Comparison of ENCODE assay signal across 1 cellular context in the genomic region with DNA sequence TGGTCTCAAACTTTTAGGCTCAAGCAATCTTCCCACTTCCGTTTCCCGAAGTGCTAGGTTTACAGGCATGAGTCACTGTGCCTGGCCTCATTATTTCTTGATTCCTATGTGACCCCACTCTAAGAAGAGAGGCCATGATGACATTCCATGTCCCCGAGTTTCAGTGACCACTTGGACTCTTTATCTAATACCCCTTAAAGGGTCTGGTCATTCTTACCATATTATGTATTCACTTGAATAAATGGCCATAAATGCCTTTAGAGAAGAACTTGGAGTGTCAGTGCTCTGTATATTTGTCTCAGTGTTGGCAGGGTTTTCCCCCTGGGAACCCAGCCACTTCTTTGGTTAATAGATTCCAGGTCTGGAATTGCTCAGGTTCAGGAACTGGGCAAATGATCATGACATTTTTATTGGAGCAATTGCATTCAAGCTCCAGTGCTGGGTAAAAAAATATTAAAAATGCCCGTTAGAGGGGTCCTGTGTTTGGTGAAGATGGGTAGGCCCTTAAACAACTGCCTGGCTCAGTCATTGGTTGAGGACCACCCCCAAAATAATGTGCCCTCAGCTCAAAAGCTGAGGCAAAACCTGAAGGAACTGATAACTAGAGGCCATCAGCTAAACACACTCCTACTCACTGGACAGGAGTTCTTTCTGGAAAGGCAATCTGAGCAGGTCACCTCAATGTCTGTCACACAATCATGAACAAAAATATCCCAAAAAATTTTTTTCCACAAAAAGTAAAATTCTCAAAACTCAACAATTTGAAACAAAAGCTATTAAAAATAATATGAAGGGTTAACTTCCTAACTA.
TF ChIP-seq lines count a peak whose summit lies in the region.

No MANE protein-coding gene starts in this region.

TF ChIP-seq in H1, 55 proteins besides CTCF, POLR2A, EP300 and RAD21 (continued from another document):
- TF ChIP-seq TBP (IDR thresholded peaks at IDR 0.05; ENCODE audit: low read depth, low read length) (no peak), BACH1 (IDR thresholded peaks at IDR 0.05; ENCODE audit: low read length) (no peak)
